In genomic region chr22:37518509-37519267, GRCh38 we compare ENCODE assay signal across 8 cellular contexts. TPM values are rescaled to one million over a fixed set of nuclear protein-coding genes. Genes with fewer than 3 reads are reported as not detected.
DNase-seq lines count a peak whose midpoint lies in the region; ATAC-seq and TF ChIP-seq lines count a peak whose summit lies in the region.

No MANE protein-coding gene starts in this region.

- no peaks in the 10 kb centered on the region for H3K79me2 ChIP-seq in parathyroid adenoma

- no peak for DNase-seq in CD8-positive, alpha-beta memory T cell
- DNase-seq in SJSA1 (ENCODE audit: low read depth in 1 of 2, low spot score in 2 of 2) (peak; percentile 31 to 37), fibroblast of pulmonary artery (ENCODE audit: low read depth) (no peak), amniotic stem cell (lab: John Stamatoyannopoulos, UW) (no peak), NCI-H187 treated with DMSO at 0.1 percent for 48 hours (lab: John Stamatoyannopoulos, UW) (no peak)
- DNase-seq in central memory CD4-positive, alpha-beta T cell = no peak

- no peaks in the 10 kb centered on the region for H3K36me3 ChIP-seq in CD8-positive, alpha-beta memory T cell (ENCODE audit: insufficient read depth, low read length)
- peaks cover 27% of the 10 kb centered on the region for H3K36me3 ChIP-seq in SJSA1
- H3K36me3 ChIP-seq in parathyroid adenoma (ENCODE audit: control insufficient read depth, insufficient read depth, low read length) = no peaks in the 10 kb centered on the region

- H3K4me3 Mint-ChIP-seq in CD8-positive, alpha-beta memory T cell = peak overlapping the region; percentile 23 to 84 (median 77)

- no peaks in the 10 kb centered on the region for H3K36me3 Mint-ChIP-seq in CD8-positive, alpha-beta memory T cell

- H3K4me1 ChIP-seq in CD8-positive, alpha-beta memory T cell (ENCODE audit: insufficient read depth, low read length) = peaks cover 6% of the 10 kb centered on the region
- H3K4me1 ChIP-seq in SJSA1 (replicated peaks) = peaks cover 47% of the 10 kb centered on the region
- no peaks in the 10 kb centered on the region for H3K4me1 ChIP-seq in parathyroid adenoma

- no peak for ATAC-seq in HG03095 (IDR thresholded peaks at IDR 0.05; ENCODE audit: unreplicated experiment)

- POLR2A ChIA-PET in CD8-positive, alpha-beta memory T cell (lab: Charles Lee) = no interaction called here

- peak overlapping the region in 2 of 8 donors; percentile 7 to 25 for H3K27ac Mint-ChIP-seq in CD8-positive, alpha-beta memory T cell

- H3K9me3 Mint-ChIP-seq in CD8-positive, alpha-beta memory T cell = no peaks in the 10 kb centered on the region

- H3K9ac ChIP-seq in parathyroid adenoma = no peak overlapping the region

- H3K9me3 ChIP-seq in CD8-positive, alpha-beta memory T cell (ENCODE audit: low read length) = no peaks in the 10 kb centered on the region
- 0 out of 2 replicates have a peak, but pooled peaks cover 3% of the 10 kb centered on the region for H3K9me3 ChIP-seq in SJSA1 (replicated peaks)
- no peaks in the 10 kb centered on the region for H3K9me3 ChIP-seq in parathyroid adenoma (ENCODE audit: control insufficient read depth, low read length)

- H2AFZ ChIP-seq in parathyroid adenoma = peak overlapping the region; percentile 79

- H3K4me2 ChIP-seq in parathyroid adenoma (ENCODE audit: low read length) = peak overlapping the region; percentile 73

- H3K27me3 ChIP-seq in CD8-positive, alpha-beta memory T cell (ENCODE audit: insufficient read depth, low read length, poor library complexity, severe bottlenecking) = peaks cover 15% of the 10 kb centered on the region
- H3K27me3 ChIP-seq in SJSA1 (replicated peaks) (no peaks in the 10 kb centered on the region), parathyroid adenoma (ENCODE audit: control insufficient read depth, insufficient read depth, low read length) (no peaks in the 10 kb centered on the region)

- H3K4me1 Mint-ChIP-seq in CD8-positive, alpha-beta memory T cell = peaks cover 6 to 11% (median 7%) of the 10 kb centered on the region in 3 donors

- H3K27me3 Mint-ChIP-seq in CD8-positive, alpha-beta memory T cell = peaks cover 18 to 40% of the 10 kb centered on the region in 2 donors

- no peak overlapping the region for H3K27ac ChIP-seq in CD8-positive, alpha-beta memory T cell (ENCODE audit: low read depth, low read length)
- 0 out of 2 replicates have a peak overlapping the region, but pooled peaks have one; percentile 16 for H3K27ac ChIP-seq in SJSA1
- no peak overlapping the region for H3K27ac ChIP-seq in parathyroid adenoma

- CTCF ChIA-PET in CD8-positive, alpha-beta memory T cell (lab: Charles Lee) = interaction anchor here (1.9 kb wide), 1 partner anchor 48 kb away, joined by 4 read pairs; no protein-coding TSS in a partner anchor

- H3K4me3 ChIP-seq in CD8-positive, alpha-beta memory T cell (ENCODE audit: low read length) = no peak overlapping the region
- peak overlapping the region; percentile 94 for H3K4me3 ChIP-seq in SJSA1
- H3K4me3 ChIP-seq in fibroblast of pulmonary artery (replicated peaks; ENCODE audit: low read depth, low read length) = peak overlapping the region; percentile 61
- peak overlapping the region; percentile 51 for H3K4me3 ChIP-seq in parathyroid adenoma (ENCODE audit: low read depth, low read length)

- no peak for TF ChIP-seq CTCF in fibroblast of pulmonary artery (IDR thresholded peaks at IDR 0.05; ENCODE audit: low read length, missing control alignments)
- TF ChIP-seq CTCF in parathyroid adenoma (IDR thresholded peaks at IDR 0.05) = no peak

RNA-seq across cellular contexts. Expression of gene CARD10, which starts 0.5 kb away (rescaled TPM):
- total RNA-seq in CD8-positive, alpha-beta memory T cell = under 1 TPM; 0.29 to 0.31 TPM
- 1.0 TPM for polyA plus RNA-seq in CD8-positive, alpha-beta memory T cell
- 14.6 and 40.7 TPM in 2 replicates for total RNA-seq in SJSA1 (2014; rRNA removed; shearing (Covaris generic))

RNA-seq across cellular contexts. Expression of gene MFNG, which starts 32.5 kb away (rescaled TPM):
- 100 to 1,000 TPM; 162 to 171 TPM for total RNA-seq in CD8-positive, alpha-beta memory T cell
- 323 TPM for polyA plus RNA-seq in CD8-positive, alpha-beta memory T cell
- not detected in 2 replicates for total RNA-seq in SJSA1 (2014; rRNA removed; shearing (Covaris generic))

RNA-seq across cellular contexts. Expression of gene CDC42EP1, which starts 41.6 kb away (rescaled TPM):
- total RNA-seq in CD8-positive, alpha-beta memory T cell = under 1 TPM; 0.13 to 0.31 TPM
- not detected for polyA plus RNA-seq in CD8-positive, alpha-beta memory T cell
- 21.5 and 22.3 TPM in 2 replicates for total RNA-seq in SJSA1 (2014; rRNA removed; shearing (Covaris generic))

Comparison
In these comparisons a context has a peak if more than half of its experiments do, and no peak if none do; other contexts are left out.
1. DNase-seq: peak in SJSA1 (2 of 2); none in CD8-positive, alpha-beta memory T cell (0 of 5), fibroblast of pulmonary artery (single experiment), central memory CD4-positive, alpha-beta T cell (single experiment), amniotic stem cell (single experiment) and NCI-H187 treated with DMSO at 0.1 percent for 48 hours (single experiment).
2. RNA of gene CARD10, which starts 0.5 kb away (total RNA-seq): 14.6 to 40.7 TPM in SJSA1; 0.29 to 0.31 TPM in CD8-positive, alpha-beta memory T cell; every median in the first group is over 10 times any median in the second.
3. RNA of gene MFNG, which starts 32.5 kb away (total RNA-seq): 162 to 171 TPM in CD8-positive, alpha-beta memory T cell; not detected in SJSA1; every median in the first group is over 100 times any median in the second.
4. RNA of gene CDC42EP1, which starts 41.6 kb away (total RNA-seq): 21.5 to 22.3 TPM in SJSA1; 0.13 to 0.31 TPM in CD8-positive, alpha-beta memory T cell; every median in the first group is over 10 times any median in the second.